ENCODE assay signal across 1 cellular context in genomic region chr5:90796919-90797318, GRCh38.
DNase-seq lines count a peak whose midpoint lies in the region; ATAC-seq, FAIRE-seq and TF ChIP-seq lines count a peak whose summit lies in the region.
"Not testable (repeated sequence)": the region's sequence is repeated elsewhere in the genome, so short reads cannot be mapped to it uniquely, and the experiment has no call there.

No MANE protein-coding gene starts in this region.

- not testable (repeated sequence) for TF ChIP-seq POLR2A in K562 (conservative IDR thresholded peaks at IDR 0.05)

- not testable (repeated sequence) for BruUV-seq in K562 (replicated peaks; lab: Mats Ljungman, UMichigan)

- POLR2A ChIA-PET in K562 (lab: Yijun Ruan, JAX), result not testable (repeated sequence)

- H3K9ac ChIP-seq in K562 (ENCODE audit: insufficient read depth in 1 of 2, low read depth in 2 of 2, low read length in 2 of 2), result not testable (repeated sequence)

- H2AFZ ChIP-seq in K562 (ENCODE audit: low read depth, low read length), result not testable (repeated sequence)

- not testable (repeated sequence) for H3K27me3 ChIP-seq in K562 (ENCODE audit: control insufficient read depth in 2 of 2, insufficient read depth in 2 of 2, low read length in 2 of 2)

- in situ Hi-C loops in K562 (cut with MboI), result not testable (repeated sequence)

- not testable (repeated sequence) for ATAC-seq in K562

- not testable (repeated sequence) for H3K4me2 ChIP-seq in K562 (ENCODE audit: insufficient read depth, low read length)

- H3K4me3 ChIP-seq in K562, result not testable (repeated sequence)

- H4K20me1 ChIP-seq in K562 (replicated peaks; ENCODE audit: control insufficient read depth, insufficient read depth, low read length), result not testable (repeated sequence)

- TF ChIP-seq RAD21 in K562 (CRISPR knock-in tag; conservative IDR thresholded peaks at IDR 0.05 in 1 of 2, IDR thresholded peaks at IDR 0.05 in 1 of 2), result not testable (repeated sequence)

- peaks cover 30% of the 10 kb centered on the region for H3K9me3 ChIP-seq in K562 (replicated peaks; ENCODE audit: control insufficient read depth, insufficient read depth, low read depth, low read length)

- intact Hi-C loops in K562 (cut with micrococcal nuclease), result not testable (repeated sequence)

- not testable (repeated sequence) for H3K9me1 ChIP-seq in K562 (ENCODE audit: control insufficient read depth, insufficient read depth, low read length)

- TF ChIP-seq EP300 in K562 (IDR thresholded peaks at IDR 0.05; ENCODE audit: low read length), result not testable (repeated sequence)

- DNase-seq in K562 (ENCODE audit: extremely low read depth in 1 of 4, low spot score in 3 of 4), result not testable (repeated sequence)

- FAIRE-seq in K562 (lab: Jason Lieb, UNC), result not testable (repeated sequence)

- not testable (repeated sequence) for TF ChIP-seq CTCF in K562 (IDR thresholded peaks at IDR 0.05 in 2 of 3, conservative IDR thresholded peaks at IDR 0.05 in 1 of 3; ENCODE audit: insufficient read depth in 2 of 3, low read depth in 1 of 3, low read length in 3 of 3)

- H3K27ac ChIP-seq in K562 (ENCODE audit: extremely low read depth, low read depth, low read length), result not testable (repeated sequence)

- H3K79me2 ChIP-seq in K562 (ENCODE audit: control insufficient read depth, insufficient read depth, low read length), result not testable (repeated sequence)

- CTCF ChIA-PET in K562 (lab: Yijun Ruan, JAX; ENCODE audit: low intra/inter-chr PET ratio), result not testable (repeated sequence)

- not testable (repeated sequence) for H3K4me1 ChIP-seq in K562 (replicated peaks in 1 of 2; ENCODE audit: control insufficient read depth in 2 of 2, insufficient read depth in 2 of 2, low read length in 2 of 2)

- WGBS in K562 (ENCODE audit: insufficient coverage, low coverage, missing lambda C conversion rate), result 87% methylated on average over 2 of the region's 2 CpGs

- H3K36me3 ChIP-seq in K562 (ENCODE audit: control insufficient read depth, insufficient read depth, low read length), result peaks cover 33% of the 10 kb centered on the region

TF ChIP-seq in K562, 482 proteins besides CTCF, POLR2A, EP300 and RAD21:
- TF ChIP-seq ZNF507 (tag; conservative IDR thresholded peaks at IDR 0.05) (peak; percentile 98), ZNF354B (CRISPR knock-in tag; IDR thresholded peaks at IDR 0.05) (peak; percentile 89)
